Comparison of ENCODE assay signal across 2 cellular contexts in the genomic region with DNA sequence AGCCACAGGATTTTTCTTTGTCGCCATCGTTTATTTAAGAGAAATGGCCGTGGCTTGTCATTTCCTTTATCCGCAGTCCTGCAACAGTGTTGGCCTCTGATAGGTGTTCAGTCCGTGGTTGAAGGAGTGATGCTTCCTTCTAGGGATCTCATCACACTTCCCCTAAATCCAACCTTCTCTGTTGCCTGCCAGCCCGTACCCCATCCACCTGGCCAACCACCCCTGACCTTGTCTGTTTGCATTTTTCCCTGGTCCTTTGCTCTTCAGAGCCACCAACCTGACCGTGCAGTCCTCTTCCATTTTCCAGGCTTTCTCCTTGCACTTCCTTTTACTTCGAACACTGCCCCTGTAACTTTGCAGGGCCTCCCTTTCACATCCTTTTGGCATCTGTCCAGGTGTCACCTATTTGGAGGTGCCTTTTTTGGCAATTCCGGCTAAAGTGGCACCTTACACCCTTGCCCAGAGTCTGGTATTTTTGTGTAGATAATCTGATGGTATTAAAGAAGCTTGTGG.
TF ChIP-seq lines count a peak whose summit lies in the region.

No MANE protein-coding gene starts in this region.

TF ChIP-seq in GM12878, 131 proteins besides CTCF, POLR2A, EP300 and RAD21:
- peak; percentile 45 for TF ChIP-seq SPI1 (IDR thresholded peaks at IDR 0.05; ENCODE audit: borderline replicate concordance, insufficient read depth, low read depth, low read length)
- TF ChIP-seq SRF (IDR thresholded peaks at IDR 0.05; ENCODE audit: low read depth in 2 of 2, low read length in 2 of 2) = peak; percentile 96 to 99
- no peak for TF ChIP-seq SIX5 (IDR thresholded peaks at IDR 0.05; ENCODE audit: low read depth, low read length, severe bottlenecking)
- TF ChIP-seq, protein P1, sequence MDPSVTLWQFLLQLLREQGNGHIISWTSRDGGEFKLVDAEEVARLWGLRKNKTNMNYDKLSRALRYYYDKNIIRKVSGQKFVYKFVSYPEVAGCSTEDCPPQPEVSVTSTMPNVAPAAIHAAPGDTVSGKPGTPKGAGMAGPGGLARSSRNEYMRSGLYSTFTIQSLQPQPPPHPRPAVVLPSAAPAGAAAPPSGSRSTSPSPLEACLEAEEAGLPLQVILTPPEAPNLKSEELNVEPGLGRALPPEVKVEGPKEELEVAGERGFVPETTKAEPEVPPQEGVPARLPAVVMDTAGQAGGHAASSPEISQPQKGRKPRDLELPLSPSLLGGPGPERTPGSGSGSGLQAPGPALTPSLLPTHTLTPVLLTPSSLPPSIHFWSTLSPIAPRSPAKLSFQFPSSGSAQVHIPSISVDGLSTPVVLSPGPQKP (IDR thresholded peaks at IDR 0.05; ENCODE audit: low read depth, low read length) = peak; percentile 90
- TF ChIP-seq CBFB (IDR thresholded peaks at IDR 0.05; ENCODE audit: low read depth) = 0 out of 2 replicates have a peak, but pooled peaks have one; percentile 7
- TF ChIP-seq RAD51 (IDR thresholded peaks at IDR 0.05) = no peak
- TF ChIP-seq IKZF2 (IDR thresholded peaks at IDR 0.05) = peak; percentile 37 to 42; a peak in 1 of 4 replicates
- no peak for TF ChIP-seq NRF1 (conservative IDR thresholded peaks at IDR 0.05; ENCODE audit: low read depth, low read length)
- TF ChIP-seq JUNB (IDR thresholded peaks at IDR 0.05) = 0 out of 2 replicates have a peak, but pooled peaks have one; percentile 15
- peak; percentile 11; the same call in 1 of the 2 replicates for TF ChIP-seq ASH2L (IDR thresholded peaks at IDR 0.05; ENCODE audit: borderline replicate concordance, low read depth)
- TF ChIP-seq HDGF (IDR thresholded peaks at IDR 0.05) = peak; percentile 21; the same call in 1 of the 2 replicates
- TF ChIP-seq SMAD1 (IDR thresholded peaks at IDR 0.05; ENCODE audit: low read depth, partially characterized antibody) = peak; percentile 71

TF ChIP-seq in HEK293T, 16 proteins besides CTCF, POLR2A, EP300 and RAD21:
- TF ChIP-seq ZNF384 (IDR thresholded peaks at IDR 0.05) (no peak), CTBP1 (IDR thresholded peaks at IDR 0.05; ENCODE audit: borderline replicate concordance) (no peak), L3MBTL2 (conservative IDR thresholded peaks at IDR 0.05) (no peak), FOXA1 (IDR thresholded peaks at IDR 0.05) (no peak), FOXM1 (IDR thresholded peaks at IDR 0.05; ENCODE audit: borderline replicate concordance) (no peak), TARDBP (IDR thresholded peaks at IDR 0.05) (no peak), LEF1 (IDR thresholded peaks at IDR 0.05; ENCODE audit: borderline replicate concordance) (no peak), SUZ12 (IDR thresholded peaks at IDR 0.05) (no peak)
